21 cellular contexts compared by ENCODE assay signal in the genomic region with DNA sequence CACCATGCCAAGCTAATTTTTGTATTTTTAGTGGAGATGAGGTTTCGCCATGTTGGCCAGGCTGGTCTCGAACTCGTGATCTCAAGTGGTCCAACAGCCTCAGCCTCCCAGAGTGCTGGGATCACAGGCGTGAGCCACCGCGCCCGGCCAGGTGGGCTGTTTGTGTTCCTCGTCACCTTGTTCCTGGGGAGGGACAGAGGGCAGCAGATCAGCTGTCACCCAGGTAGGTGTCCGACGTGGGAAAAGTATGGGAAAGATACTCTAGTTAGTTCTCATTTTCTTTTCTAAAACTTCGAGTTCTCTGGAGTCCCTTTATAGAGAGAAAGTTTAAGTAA.
"Had no signal": no experiment of that assay in that cellular context is flagged by ENCODE, and none has a peak within 500 bp of the region (broad histone marks: within the 10 kb centered on the region; RNA-seq: fewer than 3 reads in every experiment).

No MANE protein-coding gene starts in this region.

- H3K27me3 ChIP-seq: breast epithelium, esophagus muscularis mucosa, heart right ventricle, neutrophil, pancreas, thyroid gland, upper lobe of right lung had no signal

- FAIRE-seq: pancreas, small intestine, TTC549 had no signal

- H3K27ac Mint-ChIP-seq: activated naive CD4-positive, alpha-beta T cell treated with anti-CD3 and anti-CD28 coated beads, Interleukin-2, amount 10 ng/mL, durations not matched to agents 7 days and 5 days; activated naive CD8-positive, alpha-beta T cell treated with anti-CD3 and anti-CD28 coated beads, Interleukin-2, amount 10 ng/mL, durations not matched to agents 7 days and 5 days; activated T-helper 1 cell treated with anti-CD3 and anti-CD28 coated beads, Interleukin-12 subunit alpha, Interleukin-12 subunit beta, Interleukin-2, Interleukin-4 antibody, amounts not matched to agents 30 ng/mL and 10 ng/mL and 1 ng/mL, durations not matched to agents 14 hours and 24 hours and 36 hours; dendritic cell treated with granulocyte-macrophage colony-stimulating factor and Interleukin-4, amounts not matched to agents 40 ng/mL and 50 ng/mL, for 4 days; nephron; stimulated activated effector memory CD8-positive, alpha-beta T cell treated with anti-CD3 and anti-CD28 coated beads, Interleukin-12 subunit alpha, Interleukin-12 subunit beta, amount 100 ng/mL, for 72 hours; stimulated activated naive CD8-positive, alpha-beta T cell treated with anti-CD3 and anti-CD28 coated beads, Interleukin-15, amount 100 ng/mL, for 72 hours had no signal

- ATAC-seq: activated CD4-positive, CD25-positive, alpha-beta regulatory T cell treated with anti-CD3 and anti-CD28 coated beads, Interleukin-2, amount 50 U/mL, for 24 hours; stimulated activated effector memory CD8-positive, alpha-beta T cell treated with anti-CD3 and anti-CD28 coated beads, Interleukin-12 subunit alpha, Interleukin-12 subunit beta, amount 100 ng/mL, for 72 hours; stimulated activated naive CD8-positive, alpha-beta T cell treated with anti-CD3 and anti-CD28 coated beads, Interleukin-15, amount 100 ng/mL, for 72 hours had no signal

- H3K27ac ChIP-seq: breast epithelium, neutrophil, pancreas, upper lobe of right lung, WERI-Rb-1 had no signal

- H3K9me3 ChIP-seq: breast epithelium, esophagus muscularis mucosa, heart right ventricle, mucosa of descending colon, neutrophil, pancreas, prostate gland, thyroid gland, upper lobe of right lung had no signal

- H3K36me3 ChIP-seq: breast epithelium, esophagus muscularis mucosa, neutrophil, pancreas, prostate gland, thyroid gland, WERI-Rb-1 had no signal

- H3K9me3 Mint-ChIP-seq: activated naive CD4-positive, alpha-beta T cell treated with anti-CD3 and anti-CD28 coated beads, Interleukin-2, amount 10 ng/mL, durations not matched to agents 7 days and 5 days; activated naive CD8-positive, alpha-beta T cell treated with anti-CD3 and anti-CD28 coated beads, Interleukin-2, amount 10 ng/mL, durations not matched to agents 7 days and 5 days; activated T-helper 1 cell treated with anti-CD3 and anti-CD28 coated beads, Interleukin-12 subunit alpha, Interleukin-12 subunit beta, Interleukin-2, Interleukin-4 antibody, amounts not matched to agents 30 ng/mL and 10 ng/mL and 1 ng/mL, durations not matched to agents 14 hours and 24 hours and 36 hours; dendritic cell treated with granulocyte-macrophage colony-stimulating factor and Interleukin-4, amounts not matched to agents 40 ng/mL and 50 ng/mL, for 4 days; nephron; stimulated activated effector memory CD8-positive, alpha-beta T cell treated with anti-CD3 and anti-CD28 coated beads, Interleukin-12 subunit alpha, Interleukin-12 subunit beta, amount 100 ng/mL, for 72 hours; stimulated activated naive CD8-positive, alpha-beta T cell treated with anti-CD3 and anti-CD28 coated beads, Interleukin-15, amount 100 ng/mL, for 72 hours had no signal

- H3K27me3 Mint-ChIP-seq: activated naive CD4-positive, alpha-beta T cell treated with anti-CD3 and anti-CD28 coated beads, Interleukin-2, amount 10 ng/mL, durations not matched to agents 7 days and 5 days; activated naive CD8-positive, alpha-beta T cell treated with anti-CD3 and anti-CD28 coated beads, Interleukin-2, amount 10 ng/mL, durations not matched to agents 7 days and 5 days; dendritic cell treated with granulocyte-macrophage colony-stimulating factor and Interleukin-4, amounts not matched to agents 40 ng/mL and 50 ng/mL, for 4 days; stimulated activated naive CD8-positive, alpha-beta T cell treated with anti-CD3 and anti-CD28 coated beads, Interleukin-15, amount 100 ng/mL, for 72 hours had no signal

- DNase-seq: activated naive CD8-positive, alpha-beta T cell treated with anti-CD3 and anti-CD28 coated beads, Interleukin-2, amount 10 ng/mL, durations not matched to agents 7 days and 5 days had no signal

- H3K4me3 ChIP-seq: breast epithelium, esophagus muscularis mucosa, lung, mucosa of descending colon, pancreas, prostate gland, thyroid gland, upper lobe of right lung had no signal

- H3K4me3 Mint-ChIP-seq: activated naive CD4-positive, alpha-beta T cell treated with anti-CD3 and anti-CD28 coated beads, Interleukin-2, amount 10 ng/mL, durations not matched to agents 7 days and 5 days; activated naive CD8-positive, alpha-beta T cell treated with anti-CD3 and anti-CD28 coated beads, Interleukin-2, amount 10 ng/mL, durations not matched to agents 7 days and 5 days; activated T-helper 1 cell treated with anti-CD3 and anti-CD28 coated beads, Interleukin-12 subunit alpha, Interleukin-12 subunit beta, Interleukin-2, Interleukin-4 antibody, amounts not matched to agents 30 ng/mL and 10 ng/mL and 1 ng/mL, durations not matched to agents 14 hours and 24 hours and 36 hours; dendritic cell treated with granulocyte-macrophage colony-stimulating factor and Interleukin-4, amounts not matched to agents 40 ng/mL and 50 ng/mL, for 4 days; nephron; stimulated activated effector memory CD8-positive, alpha-beta T cell treated with anti-CD3 and anti-CD28 coated beads, Interleukin-12 subunit alpha, Interleukin-12 subunit beta, amount 100 ng/mL, for 72 hours; stimulated activated naive CD8-positive, alpha-beta T cell treated with anti-CD3 and anti-CD28 coated beads, Interleukin-15, amount 100 ng/mL, for 72 hours had no signal

- H3K4me1 ChIP-seq: breast epithelium had no signal
